In genomic region chr10:76033457-76034196, GRCh38 we compare ENCODE assay signal across 9 cellular contexts.
DNase-seq lines count a peak whose midpoint lies in the region; ATAC-seq and TF ChIP-seq lines count a peak whose summit lies in the region.
"Had no signal": no experiment of that assay in that cellular context is flagged by ENCODE, and none has a peak within 500 bp of the region (broad histone marks: within the 10 kb centered on the region; RNA-seq: fewer than 3 reads in every experiment).

No MANE protein-coding gene starts in this region.

- DNase-seq in GDM1 (lab: John Stamatoyannopoulos, UW), result peak; percentile 10
- DNase-seq in NB4 (ENCODE audit: low read depth), result peak; percentile 39
- peak; percentile 72 for DNase-seq in fibroblast of mammary gland (ENCODE audit: low read depth)
- DNase-seq in osteoblast (ENCODE audit: insufficient read length, low spot score, missing footprints), result no peak
- DNase-seq in stimulated activated naive CD8-positive, alpha-beta T cell treated with anti-CD3 and anti-CD28 coated beads, Interleukin-15, amount 100 ng/mL, for 72 hours, result no peak
- no peak for DNase-seq in dermis blood vessel endothelial cell
- DNase-seq: GOT3 had no signal

- H3K27ac Mint-ChIP-seq in stimulated activated naive CD8-positive, alpha-beta T cell treated with anti-CD3 and anti-CD28 coated beads, Interleukin-15, amount 100 ng/mL, for 72 hours, result no peak overlapping the region

- H3K4me1 ChIP-seq in osteoblast (ENCODE audit: insufficient read depth, low read length), result peaks cover 9% of the 10 kb centered on the region

- no peak overlapping the region for H3K4me3 Mint-ChIP-seq in stimulated activated naive CD8-positive, alpha-beta T cell treated with anti-CD3 and anti-CD28 coated beads, Interleukin-15, amount 100 ng/mL, for 72 hours

- H3K27ac ChIP-seq in osteoblast (ENCODE audit: low read depth, low read length), result no peak overlapping the region

- H3K4me2 ChIP-seq in osteoblast (ENCODE audit: insufficient read depth, low read length), result peak overlapping the region; percentile 32

- H3K4me3 ChIP-seq in NB4 (ENCODE audit: low read depth, low read length) (no peak overlapping the region), fibroblast of mammary gland (ENCODE audit: control insufficient read depth, low read depth, low read length) (no peak overlapping the region), osteoblast (ENCODE audit: insufficient read depth, low read length) (no peak overlapping the region)

- TF ChIP-seq POLR2A in NB4 (IDR thresholded peaks at IDR 0.05; ENCODE audit: extremely low read depth, insufficient read length), result no peak

- H3K4me1 Mint-ChIP-seq in stimulated activated naive CD8-positive, alpha-beta T cell treated with anti-CD3 and anti-CD28 coated beads, Interleukin-15, amount 100 ng/mL, for 72 hours, result no peaks in the 10 kb centered on the region

- no peaks in the 10 kb centered on the region for H3K79me2 ChIP-seq in osteoblast (ENCODE audit: insufficient read depth, low read length)

- H3K27me3 Mint-ChIP-seq in stimulated activated naive CD8-positive, alpha-beta T cell treated with anti-CD3 and anti-CD28 coated beads, Interleukin-15, amount 100 ng/mL, for 72 hours, result peaks cover 7% of the 10 kb centered on the region

- no peaks in the 10 kb centered on the region for H3K36me3 ChIP-seq in osteoblast (ENCODE audit: insufficient read depth, low read length)

- peaks cover 1% of the 10 kb centered on the region for H3K9me3 ChIP-seq in osteoblast (ENCODE audit: low read depth, low read length)

- no peak for TF ChIP-seq CTCF in NB4 (IDR thresholded peaks at IDR 0.05; ENCODE audit: low read depth, low read length)
- peak; percentile 16 for TF ChIP-seq CTCF in fibroblast of mammary gland (conservative IDR thresholded peaks at IDR 0.05; ENCODE audit: control insufficient read depth, insufficient read depth, low read depth, low read length)
- no peak for TF ChIP-seq CTCF in osteoblast (IDR thresholded peaks at IDR 0.05; ENCODE audit: extremely low read depth, low read depth, low read length)

- peaks cover 0 to 5% of the 10 kb centered on the region in 2 donors for H3K9me3 Mint-ChIP-seq in stimulated activated naive CD8-positive, alpha-beta T cell treated with anti-CD3 and anti-CD28 coated beads, Interleukin-15, amount 100 ng/mL, for 72 hours

- peak overlapping the region; percentile 14 for H2AFZ ChIP-seq in osteoblast (ENCODE audit: low read length)

- H4K20me1 ChIP-seq in osteoblast (ENCODE audit: insufficient read depth, low read length), result no peaks in the 10 kb centered on the region

- ATAC-seq in HG02885 (IDR thresholded peaks at IDR 0.05; ENCODE audit: poor library complexity, unreplicated experiment) (no peak), HG02870 (IDR thresholded peaks at IDR 0.05; ENCODE audit: unreplicated experiment) (no peak)
- no peak for ATAC-seq in stimulated activated naive CD8-positive, alpha-beta T cell treated with anti-CD3 and anti-CD28 coated beads, Interleukin-15, amount 100 ng/mL, for 72 hours

- H3K27me3 ChIP-seq in osteoblast (ENCODE audit: insufficient read depth, low read length), result no peaks in the 10 kb centered on the region

Comparison
In these comparisons a context has a peak if more than half of its experiments do, and no peak if none do; other contexts are left out.
1. DNase-seq: peak in GDM1 (single experiment), NB4 (single experiment) and fibroblast of mammary gland (single experiment); none in osteoblast (single experiment), stimulated activated naive CD8-positive, alpha-beta T cell treated with anti-CD3 and anti-CD28 coated beads, Interleukin-15, amount 100 ng/mL, for 72 hours (0 of 2) and dermis blood vessel endothelial cell (single experiment).